Comparison of ENCODE assay signal across 6 cellular contexts in the genomic region with DNA sequence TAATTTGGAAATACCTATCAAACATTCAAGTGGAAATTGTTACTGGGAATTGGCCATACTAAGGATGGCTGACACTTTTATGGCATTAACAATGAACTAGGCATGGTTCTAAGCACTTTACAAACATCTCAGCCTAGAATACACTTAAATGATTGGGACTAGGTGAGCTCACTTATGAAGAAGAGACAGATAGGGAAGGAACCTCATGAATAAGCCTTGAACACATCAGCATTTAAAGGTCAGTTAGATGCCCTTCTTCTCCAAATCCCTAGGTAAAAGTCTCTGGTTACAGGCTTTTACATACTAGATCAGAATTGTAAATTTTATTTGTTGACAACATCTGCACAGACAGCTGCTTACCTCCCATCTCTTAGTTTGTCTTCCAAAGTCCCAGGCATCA.
"Had no signal": no experiment of that assay in that cellular context is flagged by ENCODE, and none has a peak within 500 bp of the region (broad histone marks: within the 10 kb centered on the region; RNA-seq: fewer than 3 reads in every experiment).

No MANE protein-coding gene starts in this region.

- H3K4me3 Mint-ChIP-seq: IgD-negative memory B cell had no signal

- H3K4me1 Mint-ChIP-seq: IgD-negative memory B cell had no signal

- ATAC-seq: HepG2, K562 had no signal

- H3K27ac Mint-ChIP-seq: IgD-negative memory B cell had no signal

- H3K27me3 Mint-ChIP-seq: IgD-negative memory B cell had no signal

- DNase-seq: IMR-90, KBM-7, KG1 had no signal
